14 cellular contexts compared by ENCODE assay signal in genomic region chr13:49213997-49214916, GRCh38. TPM values are rescaled to one million over a fixed set of nuclear protein-coding genes. Genes with fewer than 3 reads are reported as not detected.
DNase-seq lines count a peak whose midpoint lies in the region; ATAC-seq and TF ChIP-seq lines count a peak whose summit lies in the region.
"Had no signal": no experiment of that assay in that cellular context is flagged by ENCODE, and none has a peak within 500 bp of the region (broad histone marks: within the 10 kb centered on the region; RNA-seq: fewer than 3 reads in every experiment).

No MANE protein-coding gene starts in this region.

- H3K27ac ChIP-seq in DOHH2 (ENCODE audit: low read depth, low read length) (no peak overlapping the region), HL-60 (replicated peaks) (peak overlapping the region; percentile 83)
- H3K27ac ChIP-seq: breast epithelium had no signal

- ATAC-seq in WTC11 (peak; percentile 5; the same call in 1 of the 2 replicates), mucosa of descending colon (peak; percentile 53)

- H3K36me3 Mint-ChIP-seq in WTC11, result no peaks in the 10 kb centered on the region; the same call in 1 of the 2 replicates

- H3F3A ChIP-seq in DOHH2 (ENCODE audit: control insufficient read depth, insufficient read depth), result no peaks in the 10 kb centered on the region

- H3K4me3 Mint-ChIP-seq in WTC11, result no peak overlapping the region
- H3K4me3 Mint-ChIP-seq: CD8-positive, alpha-beta T cell had no signal

- H3K9me2 ChIP-seq in DOHH2 (replicated peaks; ENCODE audit: control insufficient read depth, low read length), result no peaks in the 10 kb centered on the region

- H3K27me3 ChIP-seq in DOHH2 (ENCODE audit: control insufficient read depth, low read length) (no peaks in the 10 kb centered on the region), HL-60 (ENCODE audit: insufficient read depth, poor library complexity, severe bottlenecking) (no peaks in the 10 kb centered on the region)

- H3K4me3 ChIP-seq in DOHH2 (ENCODE audit: low read length) (peak overlapping the region; percentile 2; the same call in 1 of the 2 replicates), HL-60 (replicated peaks; ENCODE audit: insufficient read depth, low read length) (no peak overlapping the region), mucosa of descending colon (no peak overlapping the region)
- H3K4me3 ChIP-seq: breast epithelium had no signal

- no peaks in the 10 kb centered on the region for H4K20me1 ChIP-seq in DOHH2 (ENCODE audit: control insufficient read depth, insufficient read depth, low read depth, low read length)

- peaks cover 8% of the 10 kb centered on the region; the same call in 1 of the 2 replicates for H3K9me3 Mint-ChIP-seq in WTC11
- H3K9me3 Mint-ChIP-seq: CD8-positive, alpha-beta T cell had no signal

- no peak for TF ChIP-seq CTCF in DOHH2 (IDR thresholded peaks at IDR 0.05; ENCODE audit: low read depth, low read length, poor library complexity, severe bottlenecking)
- no peak for TF ChIP-seq CTCF in HL-60 (IDR thresholded peaks at IDR 0.05; ENCODE audit: insufficient read depth, low read length)
- no peak for TF ChIP-seq CTCF in WTC11 (IDR thresholded peaks at IDR 0.05)
- no peak for TF ChIP-seq CTCF in mucosa of descending colon (IDR thresholded peaks at IDR 0.05)

- DNase-seq in HL-60 (ENCODE audit: low read depth in 1 of 2, low spot score in 1 of 2) (peak in 1 of 2 experiments; percentile 54), WTC11 (ENCODE audit: low spot score) (no peak), mucosa of descending colon (no peak), hippocampal formation (lab: John Stamatoyannopoulos, UW) (no peak), mucosa of gallbladder (ENCODE audit: low spot score) (no peak), DMS53 (lab: John Stamatoyannopoulos, UW) (no peak)
- DNase-seq in NK-92 treated with Interleukin-12 subunit alpha and Interleukin-12 subunit beta, amount 100 ng/mL, for 24 hours (lab: John Stamatoyannopoulos, UW), result no peak
- DNase-seq: effector CD4-positive, alpha-beta T cell; mammary epithelial cell; NCI-H187 treated with DMSO at 0.1 percent for 48 hours had no signal

- H3K9me3 ChIP-seq in DOHH2 (ENCODE audit: control insufficient read depth, insufficient read depth, low read length), result no peaks in the 10 kb centered on the region
- no peaks in the 10 kb centered on the region for H3K9me3 ChIP-seq in mucosa of descending colon
- H3K9me3 ChIP-seq: breast epithelium had no signal

- no peak overlapping the region for H3K27ac Mint-ChIP-seq in WTC11
- H3K27ac Mint-ChIP-seq: CD8-positive, alpha-beta T cell had no signal

- H3K4me1 ChIP-seq in DOHH2 (ENCODE audit: control insufficient read depth, low read length) (peaks cover 22% of the 10 kb centered on the region), mucosa of descending colon (ENCODE audit: low read depth) (peaks cover 6% of the 10 kb centered on the region)
- H3K4me1 ChIP-seq: breast epithelium had no signal

- CTCF ChIA-PET in WTC11 (lab: Charles Lee), result interaction anchor here (0.6 to 1.8 kb wide), 5 partner anchors 25 to 722 kb away, joined by 3 to 22 read pairs (median 5); partner anchors contain the start of gene SPRYD7

- intact Hi-C loops in mucosa of descending colon (cut with DNase I, micrococcal nuclease), result no loop called here

- POLR2A ChIA-PET in WTC11 (lab: Charles Lee), result interaction anchor here (0.5 kb wide), 1 partner anchor 276 kb away, joined by 4 read pairs; no protein-coding TSS in a partner anchor

- peaks cover 39% of the 10 kb centered on the region for H3K4me1 Mint-ChIP-seq in WTC11

- H3K27me3 Mint-ChIP-seq in WTC11 (ENCODE audit: low read depth), result peaks cover 40% of the 10 kb centered on the region

- no peaks in the 10 kb centered on the region for H3K79me2 ChIP-seq in DOHH2 (ENCODE audit: control insufficient read depth, low read length)

- H3K4me2 ChIP-seq in DOHH2 (ENCODE audit: low read length), result peak overlapping the region; percentile 14; the same call in 1 of the 2 replicates

- H3K36me3 ChIP-seq in DOHH2 (ENCODE audit: control insufficient read depth, low read length), result no peaks in the 10 kb centered on the region
- no peaks in the 10 kb centered on the region for H3K36me3 ChIP-seq in mucosa of descending colon (ENCODE audit: low read depth)
- H3K36me3 ChIP-seq: breast epithelium had no signal

TF ChIP-seq in WTC11, 78 proteins besides CTCF, POLR2A, EP300 and RAD21:
- TF ChIP-seq TCF7 (CRISPR knock-in tag; IDR thresholded peaks at IDR 0.05; ENCODE audit: low read depth) (no peak), FOXK1 (CRISPR knock-in tag; IDR thresholded peaks at IDR 0.05) (no peak), NR3C1 (CRISPR knock-in tag; conservative IDR thresholded peaks at IDR 0.05; ENCODE audit: low read depth) (no peak), SP1 (CRISPR knock-in tag; conservative IDR thresholded peaks at IDR 0.05) (no peak), PREB (CRISPR knock-in tag; IDR thresholded peaks at IDR 0.05; ENCODE audit: borderline replicate concordance) (no peak), AFF4 (CRISPR knock-in tag; IDR thresholded peaks at IDR 0.05; ENCODE audit: borderline replicate concordance) (no peak), ZNF138 (CRISPR knock-in tag; conservative IDR thresholded peaks at IDR 0.05) (no peak), FOXJ3 (CRISPR knock-in tag; IDR thresholded peaks at IDR 0.05; ENCODE audit: borderline replicate concordance) (no peak)
- TF ChIP-seq, protein P1, sequence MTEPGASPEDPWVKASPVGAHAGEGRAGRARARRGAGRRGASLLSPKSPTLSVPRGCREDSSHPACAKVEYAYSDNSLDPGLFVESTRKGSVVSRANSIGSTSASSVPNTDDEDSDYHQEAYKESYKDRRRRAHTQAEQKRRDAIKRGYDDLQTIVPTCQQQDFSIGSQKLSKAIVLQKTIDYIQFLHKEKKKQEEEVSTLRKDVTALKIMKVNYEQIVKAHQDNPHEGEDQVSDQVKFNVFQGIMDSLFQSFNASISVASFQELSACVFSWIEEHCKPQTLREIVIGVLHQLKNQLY (CRISPR knock-in tag; IDR thresholded peaks at IDR 0.05), result no peak

RNA-seq across cellular contexts. Expression of gene MLNR, which starts 5.9 kb away (rescaled TPM):
- not detected in 3 replicates for total RNA-seq in WTC11 (2021)
- total RNA-seq in mucosa of descending colon, result not detected
- total RNA-seq in mucosa of gallbladder, result not detected
- total RNA-seq: breast epithelium; CD8-positive, alpha-beta T cell; mammary epithelial cell; temporal lobe had no signal

RNA-seq across cellular contexts. Expression of gene CDADC1, which starts 33.5 kb away (rescaled TPM):
- total RNA-seq in WTC11 (2021) (2.9 to 4.9 TPM (median 4.0 TPM) in 3 replicates), mucosa of descending colon (10 to 100 TPM in 1 of 3 donors, 1 to 10 TPM in 2; 7.6 to 14.1 (median 7.9) TPM), mucosa of gallbladder (9.4 TPM)
